Comparison of ENCODE assay signal across 1 cellular context in the genomic region with DNA sequence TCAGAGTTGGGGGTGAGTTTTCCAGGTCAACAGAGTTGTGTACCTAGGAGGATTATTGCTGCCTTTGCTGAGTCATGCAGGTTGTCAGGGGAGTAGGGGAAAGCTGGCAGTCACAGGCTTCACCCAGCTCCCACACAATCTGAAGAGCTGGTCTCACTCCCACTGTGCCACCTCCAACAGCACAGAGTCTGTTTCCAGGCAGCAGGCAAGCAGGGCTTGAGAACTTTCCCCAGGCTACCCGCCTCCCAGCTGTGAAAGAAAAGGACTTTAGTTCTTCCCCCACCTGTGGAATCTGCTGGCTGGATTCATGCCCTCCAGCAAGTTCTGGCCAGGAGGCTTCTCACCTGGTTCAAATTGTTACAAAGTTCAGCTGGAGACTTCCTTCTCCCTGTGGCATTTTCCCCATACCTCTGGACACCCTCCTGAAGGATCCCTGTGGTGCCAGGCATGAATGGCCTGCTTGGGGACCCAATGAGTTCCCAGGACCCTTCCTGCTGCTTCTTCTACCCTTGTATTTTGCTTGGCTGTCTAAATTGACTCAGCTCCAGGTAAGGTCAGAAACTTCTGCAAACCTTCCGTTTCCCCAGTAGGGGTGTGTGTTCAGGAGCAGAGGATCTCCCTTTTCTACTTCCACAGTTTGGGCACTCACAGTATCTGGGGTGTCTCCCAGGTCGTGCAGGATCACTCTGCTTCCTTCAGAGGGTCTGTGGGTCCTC.
TF ChIP-seq lines count a peak whose summit lies in the region.

No MANE protein-coding gene starts in this region.

TF ChIP-seq in GM23338, 12 proteins besides CTCF, POLR2A, EP300 and RAD21 (continued from another document):
- TF ChIP-seq, protein P1, sequence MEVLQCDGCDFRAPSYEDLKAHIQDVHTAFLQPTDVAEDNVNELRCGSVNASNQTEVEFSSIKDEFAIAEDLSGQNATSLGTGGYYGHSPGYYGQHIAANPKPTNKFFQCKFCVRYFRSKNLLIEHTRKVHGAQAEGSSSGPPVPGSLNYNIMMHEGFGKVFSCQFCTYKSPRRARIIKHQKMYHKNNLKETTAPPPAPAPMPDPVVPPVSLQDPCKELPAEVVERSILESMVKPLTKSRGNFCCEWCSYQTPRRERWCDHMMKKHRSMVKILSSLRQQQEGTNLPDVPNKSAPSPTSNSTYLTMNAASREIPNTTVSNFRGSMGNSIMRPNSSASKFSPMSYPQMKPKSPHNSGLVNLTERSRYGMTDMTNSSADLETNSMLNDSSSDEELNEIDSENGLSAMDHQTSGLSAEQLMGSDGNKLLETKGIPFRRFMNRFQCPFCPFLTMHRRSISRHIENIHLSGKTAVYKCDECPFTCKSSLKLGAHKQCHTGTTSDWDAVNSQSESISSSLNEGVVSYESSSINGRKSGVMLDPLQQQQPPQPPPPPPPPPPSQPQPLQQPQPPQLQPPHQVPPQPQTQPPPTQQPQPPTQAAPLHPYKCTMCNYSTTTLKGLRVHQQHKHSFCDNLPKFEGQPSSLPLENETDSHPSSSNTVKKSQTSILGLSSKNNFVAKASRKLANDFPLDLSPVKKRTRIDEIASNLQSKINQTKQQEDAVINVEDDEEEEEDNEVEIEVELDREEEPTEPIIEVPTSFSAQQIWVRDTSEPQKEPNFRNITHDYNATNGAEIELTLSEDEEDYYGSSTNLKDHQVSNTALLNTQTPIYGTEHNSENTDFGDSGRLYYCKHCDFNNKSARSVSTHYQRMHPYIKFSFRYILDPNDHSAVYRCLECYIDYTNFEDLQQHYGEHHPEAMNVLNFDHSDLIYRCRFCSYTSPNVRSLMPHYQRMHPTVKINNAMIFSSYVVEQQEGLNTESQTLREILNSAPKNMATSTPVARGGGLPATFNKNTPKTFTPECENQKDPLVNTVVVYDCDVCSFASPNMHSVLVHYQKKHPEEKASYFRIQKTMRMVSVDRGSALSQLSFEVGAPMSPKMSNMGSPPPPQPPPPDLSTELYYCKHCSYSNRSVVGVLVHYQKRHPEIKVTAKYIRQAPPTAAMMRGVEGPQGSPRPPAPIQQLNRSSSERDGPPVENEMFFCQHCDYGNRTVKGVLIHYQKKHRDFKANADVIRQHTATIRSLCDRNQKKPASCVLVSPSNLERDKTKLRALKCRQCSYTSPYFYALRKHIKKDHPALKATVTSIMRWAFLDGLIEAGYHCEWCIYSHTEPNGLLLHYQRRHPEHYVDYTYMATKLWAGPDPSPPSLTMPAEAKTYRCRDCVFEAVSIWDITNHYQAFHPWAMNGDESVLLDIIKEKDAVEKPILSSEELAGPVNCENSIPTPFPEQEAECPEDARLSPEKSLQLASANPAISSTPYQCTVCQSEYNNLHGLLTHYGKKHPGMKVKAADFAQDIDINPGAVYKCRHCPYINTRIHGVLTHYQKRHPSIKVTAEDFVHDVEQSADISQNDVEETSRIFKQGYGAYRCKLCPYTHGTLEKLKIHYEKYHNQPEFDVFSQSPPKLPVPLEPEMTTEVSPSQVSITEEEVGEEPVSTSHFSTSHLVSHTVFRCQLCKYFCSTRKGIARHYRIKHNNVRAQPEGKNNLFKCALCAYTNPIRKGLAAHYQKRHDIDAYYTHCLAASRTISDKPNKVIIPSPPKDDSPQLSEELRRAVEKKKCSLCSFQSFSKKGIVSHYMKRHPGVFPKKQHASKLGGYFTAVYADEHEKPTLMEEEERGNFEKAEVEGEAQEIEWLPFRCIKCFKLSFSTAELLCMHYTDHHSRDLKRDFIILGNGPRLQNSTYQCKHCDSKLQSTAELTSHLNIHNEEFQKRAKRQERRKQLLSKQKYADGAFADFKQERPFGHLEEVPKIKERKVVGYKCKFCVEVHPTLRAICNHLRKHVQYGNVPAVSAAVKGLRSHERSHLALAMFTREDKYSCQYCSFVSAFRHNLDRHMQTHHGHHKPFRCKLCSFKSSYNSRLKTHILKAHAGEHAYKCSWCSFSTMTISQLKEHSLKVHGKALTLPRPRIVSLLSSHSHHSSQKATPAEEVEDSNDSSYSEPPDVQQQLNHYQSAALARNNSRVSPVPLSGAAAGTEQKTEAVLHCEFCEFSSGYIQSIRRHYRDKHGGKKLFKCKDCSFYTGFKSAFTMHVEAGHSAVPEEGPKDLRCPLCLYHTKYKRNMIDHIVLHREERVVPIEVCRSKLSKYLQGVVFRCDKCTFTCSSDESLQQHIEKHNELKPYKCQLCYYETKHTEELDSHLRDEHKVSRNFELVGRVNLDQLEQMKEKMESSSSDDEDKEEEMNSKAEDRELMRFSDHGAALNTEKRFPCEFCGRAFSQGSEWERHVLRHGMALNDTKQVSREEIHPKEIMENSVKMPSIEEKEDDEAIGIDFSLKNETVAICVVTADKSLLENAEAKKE (CRISPR knock-in tag; IDR thresholded peaks at IDR 0.05), result peak; percentile 37; the same call in 1 of the 2 replicates
